Comparison of ENCODE assay signal across 13 cellular contexts in the genomic region with DNA sequence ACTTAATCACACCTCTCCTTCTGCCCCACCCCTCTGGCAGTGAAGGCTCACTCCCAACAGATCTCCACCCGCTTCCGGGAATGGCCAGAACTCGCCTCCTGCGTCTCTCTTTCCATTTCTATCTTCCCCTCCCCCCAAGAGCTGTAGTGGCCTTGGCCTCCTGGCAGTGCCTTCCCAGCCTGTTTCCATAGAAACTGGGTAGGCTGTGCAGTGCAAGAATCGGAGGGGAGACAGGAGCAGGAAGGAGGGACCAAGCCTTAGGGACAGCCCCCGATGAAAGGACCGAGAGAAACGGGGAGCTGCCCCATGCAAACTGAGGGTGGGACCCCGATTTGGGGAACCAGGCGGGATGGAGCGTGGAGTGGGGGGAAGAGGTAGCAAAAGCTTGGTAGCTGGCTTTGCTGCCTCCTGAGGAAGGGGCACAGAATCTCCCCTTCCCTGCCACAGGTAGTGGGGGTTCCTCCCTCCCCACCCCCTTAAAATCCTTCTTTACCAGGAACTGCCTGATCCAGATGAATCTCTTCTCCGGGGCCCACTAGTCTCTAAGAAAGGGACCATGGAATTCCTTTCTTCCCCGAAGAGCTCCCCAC. TPM values are rescaled to one million over a fixed set of nuclear protein-coding genes. Genes with fewer than 3 reads are reported as not detected.
DNase-seq lines count a peak whose midpoint lies in the region; ATAC-seq, FAIRE-seq and TF ChIP-seq lines count a peak whose summit lies in the region.
"Had no signal": no experiment of that assay in that cellular context is flagged by ENCODE, and none has a peak within 500 bp of the region (broad histone marks: within the 10 kb centered on the region; RNA-seq: fewer than 3 reads in every experiment).

No MANE protein-coding gene starts in this region.

- intact Hi-C loops in HepG2 (cut with micrococcal nuclease; ENCODE audit: unreplicated experiment): no loop called here
- intact Hi-C loops in right lobe of liver (cut with DNase I): loop anchor here (5.0 kb wide), 3 partner anchors 75 to 190 kb away; partner anchors contain the start of gene PCDH12 (in 1 of the 2)

- H3K4me1 ChIP-seq in HepG2 (ENCODE audit: insufficient read depth, low read length) (peaks cover 24% of the 10 kb centered on the region), right lobe of liver (peaks cover 0 to 4% (median 0%) of the 10 kb centered on the region in 4 donors)

- TF ChIP-seq RAD21 in HepG2 (CRISPR knock-in tag; IDR thresholded peaks at IDR 0.05): no peak

- no peak overlapping the region for H2AFZ ChIP-seq in HepG2 (ENCODE audit: low read length)
- H2AFZ ChIP-seq: GM23248 had no signal

- TF ChIP-seq POLR2A in HepG2 (IDR thresholded peaks at IDR 0.05; ENCODE audit: insufficient read depth in 1 of 2, low read depth in 2 of 2, low read length in 2 of 2): no peak
- no peak for TF ChIP-seq POLR2A in right lobe of liver (IDR thresholded peaks at IDR 0.05)

- 6% methylated on average over 13 of the region's 13 CpGs for WGBS in HepG2 (ENCODE audit: low lambda C conversion rate)
- WGBS in right lobe of liver (ENCODE audit: insufficient coverage, low coverage, low lambda C conversion rate, missing lambda C conversion rate): 12% methylated on average over 13 of the region's 13 CpGs

- no peak overlapping the region for H3K4me3 ChIP-seq in HepG2 (replicated peaks in 1 of 3; ENCODE audit: insufficient read depth in 1 of 3, low read depth in 2 of 3, low read length in 3 of 3)
- H3K4me3 ChIP-seq in right lobe of liver: no peak overlapping the region
- H3K4me3 ChIP-seq: esophagus squamous epithelium, GM23248 had no signal

- no peak for ATAC-seq in HepG2
- no peak for ATAC-seq in right lobe of liver
- no peak for ATAC-seq in GM19328 (IDR thresholded peaks at IDR 0.05; ENCODE audit: unreplicated experiment)
- no peak for ATAC-seq in HG03432 (IDR thresholded peaks at IDR 0.05; ENCODE audit: unreplicated experiment)

- peak; percentile 15 for DNase-seq in HepG2 (ENCODE audit: low spot score)
- no peak for DNase-seq in right lobe of liver
- DNase-seq in cerebellar cortex (ENCODE audit: low spot score): peak; percentile 96
- peak; percentile 73 for DNase-seq in medulla oblongata (ENCODE audit: extremely low spot score)
- no peak for DNase-seq in NCI-H1048 (lab: John Stamatoyannopoulos, UW)
- no peak for DNase-seq in NCI-H1105 treated with DMSO at 0.1 percent for 48 hours (lab: John Stamatoyannopoulos, UW)
- DNase-seq: activated T-cell treated with anti-CD3 and anti-CD28 coated beads for 4 hours, AML-193, esophagus squamous epithelium, T-helper 9 cell had no signal

- CTCF ChIA-PET in HepG2 (lab: Yijun Ruan, JAX; ENCODE audit: low intra/inter-chr PET ratio, low total read pairs): no interaction called here

- in situ Hi-C loops in HepG2 (cut with HindIII; ENCODE audit: extremely low pct_ligation_motif_present, low pct_unique_long_range_greater_than_20kb): no loop called here

- no peak overlapping the region for H3K9ac ChIP-seq in HepG2 (ENCODE audit: insufficient read depth, low read depth, low read length)
- H3K9ac ChIP-seq: GM23248 had no signal

- TF ChIP-seq CTCF in HepG2 (CRISPR knock-in tag; IDR thresholded peaks at IDR 0.05) (no peak), right lobe of liver (IDR thresholded peaks at IDR 0.05) (no peak)

- no peaks in the 10 kb centered on the region for H3K79me2 ChIP-seq in HepG2 (ENCODE audit: insufficient read depth, low read length)

- H3K27me3 ChIP-seq in HepG2 (ENCODE audit: control insufficient read depth in 1 of 2, insufficient read depth in 2 of 2, low read length in 2 of 2): peaks cover 3 to 32% of the 10 kb centered on the region in 2 experiments
- H3K27me3 ChIP-seq in right lobe of liver: no peaks in the 10 kb centered on the region

- no peak for FAIRE-seq in HepG2 (lab: Jason Lieb, UNC)

- H3K4me2 ChIP-seq in HepG2 (ENCODE audit: low read depth, low read length): no peak overlapping the region

- POLR2A ChIA-PET in HepG2 (lab: Yijun Ruan, JAX): interaction anchor here (1.1 kb wide), 1 partner anchor 42 kb away, joined by 4 read pairs; the partner anchor contains the start of gene DELE1

- TF ChIP-seq EP300 in HepG2 (IDR thresholded peaks at IDR 0.05; ENCODE audit: low read depth in 2 of 2, low read length in 2 of 2) (no peak), HepG2 (CRISPR knock-in tag; IDR thresholded peaks at IDR 0.05; ENCODE audit: borderline replicate concordance) (no peak)

- no peaks in the 10 kb centered on the region for H3K36me3 ChIP-seq in HepG2 (replicated peaks in 1 of 2; ENCODE audit: control insufficient read depth in 1 of 2, insufficient read depth in 2 of 2, low read length in 2 of 2)
- no peaks in the 10 kb centered on the region for H3K36me3 ChIP-seq in right lobe of liver
- H3K36me3 ChIP-seq: esophagus squamous epithelium had no signal

- no peak overlapping the region for H3K27ac ChIP-seq in HepG2 (ENCODE audit: extremely low read length, insufficient read depth, low read length)
- H3K27ac ChIP-seq in right lobe of liver: no peak overlapping the region
- H3K27ac ChIP-seq: GM23248 had no signal

- H3K9me3 ChIP-seq in HepG2 (ENCODE audit: low read length): no peaks in the 10 kb centered on the region
- no peaks in the 10 kb centered on the region for H3K9me3 ChIP-seq in right lobe of liver
- H3K9me3 ChIP-seq: esophagus squamous epithelium had no signal

- BruUV-seq in HepG2 (replicated peaks; lab: Mats Ljungman, UMichigan): no TSS peak

- no peaks in the 10 kb centered on the region for H4K20me1 ChIP-seq in HepG2 (ENCODE audit: insufficient read depth, low read length)

TF ChIP-seq in HepG2, 621 proteins besides CTCF, POLR2A, EP300 and RAD21 (continues in another document):
- TF ChIP-seq U2AF2 (IDR thresholded peaks at IDR 0.05; ENCODE audit: low read depth, low read length) (no peak), ZNF543 (CRISPR knock-in tag; IDR thresholded peaks at IDR 0.05) (no peak), ZFP62 (CRISPR knock-in tag; IDR thresholded peaks at IDR 0.05) (no peak)

RNA-seq across cellular contexts. Expression of gene PCDH1, which starts 4.5 kb away (rescaled TPM):
- total RNA-seq in HepG2 (2016; rRNA removed; fragmentation: Illumina TruSeq; extraction: Trizol) (0.11 and 0.13 TPM in 2 replicates), right lobe of liver (10 to 100 TPM; 20.8 to 44.1 (median 29.4) TPM)
- not detected in 2 replicates for total RNA-seq in HepG2 (2016; cell fraction: cytosol; rRNA removed; fragmentation: Illumina TruSeq; extraction: Trizol; ENCODE audit: low read depth)
- total RNA-seq in HepG2 (2016; cell fraction: insoluble cytoplasmic fraction; rRNA removed; fragmentation: Illumina TruSeq; extraction: Trizol): 0.09 TPM in 1 of 2 replicates, not detected in the other
- total RNA-seq in HepG2 (2016; cell fraction: membrane; rRNA removed; fragmentation: Illumina TruSeq; extraction: Trizol): not detected in 2 replicates
- 0.31 TPM in 1 of 2 replicates, not detected in the other for total RNA-seq in HepG2 (2016; cell fraction: nucleus; rRNA removed; fragmentation: Illumina TruSeq; extraction: Trizol)
- 0.83 and 1.3 TPM in 2 replicates for polyA plus RNA-seq in HepG2 (2011; rRNA removed)
- 0.85 and 1.0 TPM in 2 replicates for polyA plus RNA-seq in HepG2 (2011; cell fraction: cytosol; rRNA removed)
- polyA plus RNA-seq in HepG2 (2011; cell fraction: nucleus; rRNA removed): 0.83 and 0.90 TPM in 2 replicates
- 0.80 and 1.3 TPM in 2 replicates for polyA plus RNA-seq in HepG2 (2012)
- polyA plus RNA-seq in HepG2 (2016; cell fraction: cytosol; fragmentation: Illumina TruSeq; extraction: Trizol; ENCODE audit: low read depth): 0.08 TPM in 1 of 2 replicates, not detected in the other
- 0.11 TPM in 1 of 2 replicates, not detected in the other for polyA plus RNA-seq in HepG2 (2016; cell fraction: insoluble cytoplasmic fraction; fragmentation: Illumina TruSeq; extraction: Trizol; ENCODE audit: low read depth)
- not detected in 2 replicates for polyA plus RNA-seq in HepG2 (2016; cell fraction: membrane; fragmentation: Illumina TruSeq; extraction: Trizol; ENCODE audit: low read depth)
- polyA plus RNA-seq in HepG2 (2016; cell fraction: nucleus; fragmentation: Illumina TruSeq; extraction: Trizol; ENCODE audit: insufficient read depth, low read depth): 0.25 TPM in 1 of 2 replicates, not detected in the other
- polyA minus RNA-seq in HepG2 (2011; rRNA and poly(A)+ RNA removed; ENCODE audit: low replicate concordance): 2.1 and 10.8 TPM in 2 replicates
- polyA minus RNA-seq in HepG2 (2011; cell fraction: cytosol; rRNA and poly(A)+ RNA removed): 1.6 and 1.9 TPM in 2 replicates
- polyA minus RNA-seq in HepG2 (2011; cell fraction: nucleus; rRNA and poly(A)+ RNA removed): 0.75 and 0.77 TPM in 2 replicates

RNA-seq across cellular contexts. Expression of gene DELE1, which starts 41.0 kb away (rescaled TPM):
- 46.5 and 57.5 TPM in 2 replicates for total RNA-seq in HepG2 (2016; rRNA removed; fragmentation: Illumina TruSeq; extraction: Trizol)
- 7.7 and 8.6 TPM in 2 replicates for total RNA-seq in HepG2 (2016; cell fraction: cytosol; rRNA removed; fragmentation: Illumina TruSeq; extraction: Trizol; ENCODE audit: low read depth)
- total RNA-seq in HepG2 (2016; cell fraction: insoluble cytoplasmic fraction; rRNA removed; fragmentation: Illumina TruSeq; extraction: Trizol): 44.4 and 53.9 TPM in 2 replicates
- 23.5 and 25.7 TPM in 2 replicates for total RNA-seq in HepG2 (2016; cell fraction: membrane; rRNA removed; fragmentation: Illumina TruSeq; extraction: Trizol)
- 61.2 and 73.5 TPM in 2 replicates for total RNA-seq in HepG2 (2016; cell fraction: nucleus; rRNA removed; fragmentation: Illumina TruSeq; extraction: Trizol)
- 90.3 and 97.1 TPM in 2 replicates for polyA plus RNA-seq in HepG2 (2011; rRNA removed)
- 44.7 and 66.5 TPM in 2 replicates for polyA plus RNA-seq in HepG2 (2011; cell fraction: cytosol; rRNA removed)
- polyA plus RNA-seq in HepG2 (2011; cell fraction: nucleus; rRNA removed): 267 and 277 TPM in 2 replicates
- 44.3 and 49.8 TPM in 2 replicates for polyA plus RNA-seq in HepG2 (2012)
- polyA plus RNA-seq in HepG2 (2016; cell fraction: cytosol; fragmentation: Illumina TruSeq; extraction: Trizol; ENCODE audit: low read depth): 8.6 and 10.7 TPM in 2 replicates
- polyA plus RNA-seq in HepG2 (2016; cell fraction: insoluble cytoplasmic fraction; fragmentation: Illumina TruSeq; extraction: Trizol; ENCODE audit: low read depth): 46.9 and 52.3 TPM in 2 replicates
- 20.4 and 27.3 TPM in 2 replicates for polyA plus RNA-seq in HepG2 (2016; cell fraction: membrane; fragmentation: Illumina TruSeq; extraction: Trizol; ENCODE audit: low read depth)
- 113 TPM in 2 replicates for polyA plus RNA-seq in HepG2 (2016; cell fraction: nucleus; fragmentation: Illumina TruSeq; extraction: Trizol; ENCODE audit: insufficient read depth, low read depth)
- 120 and 133 TPM in 2 replicates for polyA minus RNA-seq in HepG2 (2011; rRNA and poly(A)+ RNA removed; ENCODE audit: low replicate concordance)
- polyA minus RNA-seq in HepG2 (2011; cell fraction: cytosol; rRNA and poly(A)+ RNA removed): 27.7 and 33.0 TPM in 2 replicates
- polyA minus RNA-seq in HepG2 (2011; cell fraction: nucleus; rRNA and poly(A)+ RNA removed): 76.1 and 82.6 TPM in 2 replicates
- total RNA-seq in right lobe of liver: 10 to 100 TPM; 39.4 to 57.9 (median 43.8) TPM

Comparison
In these comparisons a context has a peak if more than half of its experiments do, and no peak if none do; other contexts are left out.
1. DNase-seq: peak in HepG2 (single experiment), cerebellar cortex (single experiment) and medulla oblongata (single experiment); none in right lobe of liver (0 of 3), NCI-H1048 (single experiment) and NCI-H1105 treated with DMSO at 0.1 percent for 48 hours (single experiment).
2. RNA of gene PCDH1, which starts 4.5 kb away (total RNA-seq): 20.8 to 44.1 TPM in right lobe of liver; 0.09 to 0.31 TPM in HepG2; every median in the first group is over 10 times any median in the second.